ENCODE assay signal across 24 cellular contexts in the genomic region with DNA sequence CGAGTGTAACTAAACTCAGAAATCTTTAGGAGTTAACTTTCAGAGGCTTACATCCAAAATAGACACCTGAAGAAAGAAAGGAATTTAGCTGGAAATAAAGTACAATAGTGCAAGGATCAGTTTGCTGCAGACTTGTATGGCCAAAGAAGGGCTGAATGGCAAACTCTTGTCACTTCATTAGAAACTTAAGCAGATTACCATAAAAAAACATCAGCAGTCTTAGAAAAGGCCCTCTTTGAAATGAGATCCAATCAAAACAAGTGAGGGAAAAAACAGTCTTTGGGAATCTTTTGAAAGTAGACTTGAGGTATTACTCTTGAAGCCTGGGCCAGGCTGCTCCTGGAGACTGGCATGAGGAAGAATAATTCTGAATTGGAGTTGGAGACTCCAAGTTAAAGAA.
"Had no signal": no experiment of that assay in that cellular context is flagged by ENCODE, and none has a peak within 500 bp of the region (broad histone marks: within the 10 kb centered on the region; RNA-seq: fewer than 3 reads in every experiment).

No MANE protein-coding gene starts in this region.

- H3K4me1 ChIP-seq: colonic mucosa, esophagus muscularis mucosa, esophagus squamous epithelium, foreskin keratinocyte, gastrocnemius medialis, gastroesophageal sphincter, heart left ventricle, heart right ventricle had no signal

- ATAC-seq: effector memory CD8-positive, alpha-beta T cell; esophagus mucosa; foreskin keratinocyte; gastrocnemius medialis; gastroesophageal sphincter; heart left ventricle; heart right ventricle had no signal

- H3K27me3 Mint-ChIP-seq: dendritic cell treated with granulocyte-macrophage colony-stimulating factor and Interleukin-4, amounts not matched to agents 40 ng/mL and 50 ng/mL, for 4 days; effector memory CD8-positive, alpha-beta T cell had no signal

- H3K4me3 ChIP-seq: colonic mucosa, coronary artery, dorsolateral prefrontal cortex, esophagus muscularis mucosa, esophagus squamous epithelium, gastrocnemius medialis, gastroesophageal sphincter, heart left ventricle, heart right ventricle had no signal

- DNase-seq: colonic mucosa; cortex of kidney; dermis blood vessel endothelial cell; dorsolateral prefrontal cortex; effector CD4-positive, alpha-beta T cell; effector CD8-positive, alpha-beta T cell; effector memory CD4-positive, alpha-beta T cell; effector memory CD8-positive, alpha-beta T cell; endodermal cell; esophagus squamous epithelium; foreskin fibroblast; foreskin keratinocyte; foreskin melanocyte; gastrocnemius medialis; glutamatergic neuron; head of caudate nucleus; heart left ventricle; heart right ventricle had no signal

- H3K4me1 Mint-ChIP-seq: endodermal cell had no signal

- H3K4me3 Mint-ChIP-seq: dendritic cell treated with granulocyte-macrophage colony-stimulating factor and Interleukin-4, amounts not matched to agents 40 ng/mL and 50 ng/mL, for 4 days; effector memory CD8-positive, alpha-beta T cell; endodermal cell had no signal

- H3K9me3 ChIP-seq: colonic mucosa, esophagus muscularis mucosa, gastrocnemius medialis, gastroesophageal sphincter, heart left ventricle, heart right ventricle had no signal

- H3K36me3 ChIP-seq: colonic mucosa, esophagus muscularis mucosa, esophagus squamous epithelium, gastrocnemius medialis, gastroesophageal sphincter, heart left ventricle, heart right ventricle had no signal

- H3K27ac ChIP-seq: colonic mucosa, coronary artery, dorsolateral prefrontal cortex, epithelial cell of prostate, esophagus muscularis mucosa, esophagus squamous epithelium, foreskin keratinocyte, gastrocnemius medialis, gastroesophageal sphincter, heart left ventricle, heart right ventricle had no signal

- H3K27ac Mint-ChIP-seq: dendritic cell treated with granulocyte-macrophage colony-stimulating factor and Interleukin-4, amounts not matched to agents 40 ng/mL and 50 ng/mL, for 4 days; effector memory CD8-positive, alpha-beta T cell; endodermal cell had no signal

- H3K27me3 ChIP-seq: colonic mucosa, esophagus muscularis mucosa, esophagus squamous epithelium, foreskin keratinocyte, gastrocnemius medialis, gastroesophageal sphincter, heart left ventricle, heart right ventricle had no signal
